ENCODE assay signal across 28 cellular contexts in genomic region chr7:5714657-5715337, GRCh38.
"Had no signal": no experiment of that assay in that cellular context is flagged by ENCODE, and none has a peak within 500 bp of the region (broad histone marks: within the 10 kb centered on the region; RNA-seq: fewer than 3 reads in every experiment).

No MANE protein-coding gene starts in this region.

- H3K9me3 Mint-ChIP-seq: activated B cell treated with CpG ODN at 0.5 μM for 24 hours; activated CD4-positive, alpha-beta memory T cell treated with anti-CD3 and anti-CD28 coated beads, Interleukin-2, amount 10 ng/mL, durations not matched to agents 7 days and 5 days; IgD-negative memory B cell; T-cell had no signal

- H3K9me3 ChIP-seq: ascending aorta had no signal

- H3K4me1 Mint-ChIP-seq: activated B cell treated with CpG ODN at 0.5 μM for 24 hours; activated CD4-positive, alpha-beta memory T cell treated with anti-CD3 and anti-CD28 coated beads, Interleukin-2, amount 10 ng/mL, durations not matched to agents 7 days and 5 days; IgD-negative memory B cell; T-cell had no signal

- H3K27me3 ChIP-seq: ascending aorta, cardiac muscle cell had no signal

- DNase-seq: activated B cell treated with CpG ODN at 0.5 μM for 24 hours; activated CD4-positive, alpha-beta memory T cell treated with anti-CD3 and anti-CD28 coated beads, Interleukin-2, amount 10 ng/mL, durations not matched to agents 7 days and 5 days; activated CD4-positive, alpha-beta T cell treated with anti-CD3 and anti-CD28 coated beads for 4 hours; activated CD4-positive, alpha-beta T cell treated with anti-CD3 and anti-CD28 coated beads, Interleukin-2, amount 50 U/mL, for 1 hour; activated CD4-positive, CD25-positive, alpha-beta regulatory T cell treated with anti-CD3 and anti-CD28 coated beads, Interleukin-2, amount 50 U/mL, for 72 hours; activated effector memory CD4-positive, alpha-beta T cell treated with Interleukin-2 at 50 U/mL for 16 hours; activated naive CD4-positive, alpha-beta T cell treated with anti-CD3 and anti-CD28 coated beads, Interleukin-2, amount 50 U/mL, for 16 hours; activated T-cell treated with anti-CD3 and anti-CD28 coated beads, Interleukin-2, amount 50 U/mL, for 48 hours; amniotic stem cell; KG1; MM.1S; MV-4-11; NCI-H1092; NCI-H1436 treated with DMSO at 0.1 percent for 48 hours; NCI-H1694 treated with DMSO at 0.1 percent for 48 hours; NCI-H2029; NCI-H345; NCI-H524 treated with DMSO at 0.1 percent for 48 hours; SHP77 treated with DMSO at 0.1 percent for 48 hours; T-cell; T-helper 2 cell; T-helper 9 cell had no signal

- H3K27ac Mint-ChIP-seq: activated B cell treated with CpG ODN at 0.5 μM for 24 hours; activated CD4-positive, alpha-beta memory T cell treated with anti-CD3 and anti-CD28 coated beads, Interleukin-2, amount 10 ng/mL, durations not matched to agents 7 days and 5 days; IgD-negative memory B cell; T-cell had no signal

- H3K27ac ChIP-seq: ascending aorta, cardiac muscle cell, VCaP had no signal

- ATAC-seq: Panc1, SK-N-SH treated with all-trans-retinoic acid at 6 μM for 48 hours, T-cell had no signal

- H3K27me3 Mint-ChIP-seq: activated B cell treated with CpG ODN at 0.5 μM for 24 hours; activated CD4-positive, alpha-beta memory T cell treated with anti-CD3 and anti-CD28 coated beads, Interleukin-2, amount 10 ng/mL, durations not matched to agents 7 days and 5 days; IgD-negative memory B cell; T-cell had no signal

- H3K4me3 Mint-ChIP-seq: activated B cell treated with CpG ODN at 0.5 μM for 24 hours; activated CD4-positive, alpha-beta memory T cell treated with anti-CD3 and anti-CD28 coated beads, Interleukin-2, amount 10 ng/mL, durations not matched to agents 7 days and 5 days; IgD-negative memory B cell; T-cell had no signal

- H3K4me3 ChIP-seq: ascending aorta, cardiac muscle cell had no signal
